ENCODE assay signal across 21 cellular contexts in genomic region chr2:241137276-241138190, GRCh38.
"Had no signal": no experiment of that assay in that cellular context is flagged by ENCODE, and none has a peak within 500 bp of the region (broad histone marks: within the 10 kb centered on the region; RNA-seq: fewer than 3 reads in every experiment).

No MANE protein-coding gene starts in this region.

- H3K4me1 ChIP-seq: foreskin keratinocyte, left ventricle myocardium inferior, parathyroid adenoma, stomach, thyroid gland, uterus had no signal

- H3K4me3 ChIP-seq: coronary artery, left ventricle myocardium inferior, stomach, thyroid gland, uterus had no signal

- H3K27ac ChIP-seq: coronary artery, foreskin keratinocyte, left ventricle myocardium inferior, parathyroid adenoma, stomach, thyroid gland, uterus had no signal

- FAIRE-seq: endothelial cell of umbilical vein, keratinocyte had no signal

- H3K9me3 ChIP-seq: left ventricle myocardium inferior, stomach, thyroid gland, uterus had no signal

- H3K9ac ChIP-seq: parathyroid adenoma had no signal

- DNase-seq: effector CD4-positive, alpha-beta T cell; endodermal cell; erythroblast; foreskin keratinocyte; immature natural killer cell; left cardiac atrium; left ventricle myocardium inferior; mesendoderm; naive B cell; occipital lobe; stimulated activated CD4-positive, alpha-beta T cell treated with anti-CD3 and anti-CD28 coated beads, Interleukin-4, amount 100 ng/mL, for 1 hour; stimulated activated CD8-positive, alpha-beta memory T cell treated with anti-CD3 and anti-CD28 coated beads, Interleukin-4, amount 100 ng/mL, for 48 hours; stomach; substantia nigra; thyroid gland; uterus had no signal

- H3K36me3 ChIP-seq: left ventricle myocardium inferior, uterus had no signal

- ATAC-seq: foreskin keratinocyte; left cardiac atrium; stimulated activated effector memory CD8-positive, alpha-beta T cell treated with anti-CD3 and anti-CD28 coated beads, Interleukin-12 subunit alpha, Interleukin-12 subunit beta, amount 100 ng/mL, for 72 hours had no signal

- H3K27me3 ChIP-seq: foreskin keratinocyte, stomach, thyroid gland, uterus had no signal
